ENCODE assay signal across 20 cellular contexts in the genomic region with DNA sequence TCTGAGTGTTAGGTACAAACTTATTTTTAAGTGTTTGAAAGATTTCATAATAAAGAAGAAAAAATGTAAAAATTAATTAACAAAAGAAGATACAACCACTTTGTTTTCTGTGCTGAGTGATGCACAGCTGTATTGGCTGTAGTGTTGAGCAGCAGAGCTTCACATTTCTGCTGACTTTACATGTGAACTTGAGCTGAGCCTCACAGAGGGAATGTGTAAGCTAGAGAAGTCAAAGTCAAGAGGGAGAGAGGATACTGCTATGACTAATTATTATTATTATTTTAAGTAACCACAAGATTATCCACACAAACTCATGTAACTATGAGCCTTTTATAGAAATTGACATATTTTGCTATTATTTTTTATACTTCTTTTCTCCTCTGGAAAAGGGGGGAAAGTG.
DNase-seq lines count a peak whose midpoint lies in the region; ATAC-seq lines count a peak whose summit lies in the region.
"Had no signal": no experiment of that assay in that cellular context is flagged by ENCODE, and none has a peak within 500 bp of the region (broad histone marks: within the 10 kb centered on the region; RNA-seq: fewer than 3 reads in every experiment).

No MANE protein-coding gene starts in this region.

- ATAC-seq in GM21390 (IDR thresholded peaks at IDR 0.05; ENCODE audit: unreplicated experiment): no peak
- ATAC-seq: body of pancreas, left ventricle myocardium superior, right cardiac atrium had no signal

- DNase-seq in HCEC 1CT (peak; percentile 81), amniotic epithelial cell (ENCODE audit: low read depth) (peak; percentile 29), fibroblast of gingiva (ENCODE audit: low read depth) (peak; percentile 33), myocyte (ENCODE audit: low read depth) (peak; percentile 53), NCI-H2196 treated with DMSO at 0.1 percent for 48 hours (lab: John Stamatoyannopoulos, UW; ENCODE audit: unreplicated experiment) (no peak), NCI-H2081 treated with DMSO at 0.1 percent for 48 hours (lab: John Stamatoyannopoulos, UW) (no peak)
- DNase-seq in activated CD4-positive, alpha-beta T cell treated with anti-CD3 and anti-CD28 coated beads for 48 hours: no peak
- DNase-seq: activated CD4-positive, alpha-beta T cell treated with anti-CD3 and anti-CD28 coated beads, Interleukin-2, amount 50 U/mL, for 4 hours; activated naive CD4-positive, alpha-beta T cell treated with Interleukin-2 at 50 U/mL for 16 hours; activated T-cell treated with anti-CD3 and anti-CD28 coated beads, Interleukin-2, amount 50 U/mL, for 1 hour; body of pancreas; CD4-positive, alpha-beta memory T cell; DMS79; left ventricle myocardium superior; NCI-H1694; NCI-H446; NK-92 treated with Interleukin-12 subunit alpha and Interleukin-12 subunit beta, amount 100 ng/mL, for 24 hours; right cardiac atrium; stimulated activated CD4-positive, alpha-beta T cell treated with anti-CD3 and anti-CD28 coated beads, Interleukin-1b, Interleukin-23, amount 100 ng/mL, for 48 hours had no signal

Comparison
In these comparisons a context has a peak if more than half of its experiments do, and no peak if none do; other contexts are left out.
1. DNase-seq: peak in HCEC 1CT (single experiment), amniotic epithelial cell (single experiment), fibroblast of gingiva (single experiment) and myocyte (single experiment); none in NCI-H2196 treated with DMSO at 0.1 percent for 48 hours (single experiment), activated CD4-positive, alpha-beta T cell treated with anti-CD3 and anti-CD28 coated beads for 48 hours (single experiment) and NCI-H2081 treated with DMSO at 0.1 percent for 48 hours (single experiment).